Comparison of ENCODE assay signal across 8 cellular contexts in genomic region chr5:160466889-160467554, GRCh38. TPM values are rescaled to one million over a fixed set of nuclear protein-coding genes. Genes with fewer than 3 reads are reported as not detected.
DNase-seq lines count a peak whose midpoint lies in the region; ATAC-seq and TF ChIP-seq lines count a peak whose summit lies in the region.
"Had no signal": no experiment of that assay in that cellular context is flagged by ENCODE, and none has a peak within 500 bp of the region (broad histone marks: within the 10 kb centered on the region; RNA-seq: fewer than 3 reads in every experiment).

No MANE protein-coding gene starts in this region.

- H3K4me1 Mint-ChIP-seq in effector memory CD8-positive, alpha-beta T cell (ENCODE audit: low read depth in 2 of 2), result peaks cover 34 to 46% of the 10 kb centered on the region in 2 donors

- TF ChIP-seq POLR2A in NB4 (IDR thresholded peaks at IDR 0.05; ENCODE audit: extremely low read depth, insufficient read length), result no peak

- H3K9me3 Mint-ChIP-seq in effector memory CD8-positive, alpha-beta T cell, result no peaks in the 10 kb centered on the region

- no peaks in the 10 kb centered on the region for H3K27me3 Mint-ChIP-seq in effector memory CD8-positive, alpha-beta T cell

- peak overlapping the region; percentile 43 for H3K27ac ChIP-seq in skeletal muscle tissue (ENCODE audit: low read depth, low read length)

- peak overlapping the region; percentile 87 to 92 for H3K4me3 Mint-ChIP-seq in effector memory CD8-positive, alpha-beta T cell

- TF ChIP-seq CTCF in NB4 (IDR thresholded peaks at IDR 0.05; ENCODE audit: low read depth, low read length), result no peak

- H3K36me3 Mint-ChIP-seq in effector memory CD8-positive, alpha-beta T cell (ENCODE audit: insufficient read depth), result peaks cover 19% of the 10 kb centered on the region

- H3K27ac Mint-ChIP-seq in effector memory CD8-positive, alpha-beta T cell, result peak overlapping the region; percentile 93 to 99

- peak overlapping the region; percentile 4 for H3K4me3 ChIP-seq in NB4 (ENCODE audit: low read depth, low read length)
- peak overlapping the region in 1 of 3 donors; percentile 57 for H3K4me3 ChIP-seq in skeletal muscle tissue (ENCODE audit: low read length in 3 of 3)
- no peak overlapping the region for H3K4me3 ChIP-seq in H7 (ENCODE audit: insufficient read depth, low read depth, low read length)

- ATAC-seq in GM19452 (IDR thresholded peaks at IDR 0.05; ENCODE audit: unreplicated experiment), result peak; percentile 2
- no peak for ATAC-seq in effector memory CD8-positive, alpha-beta T cell (replicated peaks)
- no peak for ATAC-seq in GM21825 (IDR thresholded peaks at IDR 0.05; ENCODE audit: unreplicated experiment)

- DNase-seq in NB4 (ENCODE audit: low read depth) (peak; percentile 19), H7 (no peak), NCI-H146 treated with DMSO at 0.1 percent for 48 hours (lab: John Stamatoyannopoulos, UW; ENCODE audit: unreplicated experiment) (no peak)
- DNase-seq in effector memory CD8-positive, alpha-beta T cell, result no peak
- DNase-seq: NCI-H187 had no signal

- H3K27me3 ChIP-seq in skeletal muscle tissue (ENCODE audit: control insufficient read depth in 3 of 3, insufficient read depth in 3 of 3, low read length in 3 of 3) (no peaks in the 10 kb centered on the region), H7 (ENCODE audit: control insufficient read depth, insufficient read depth, low read length) (no peaks in the 10 kb centered on the region; the same call in 1 of the 2 replicates)

- no peaks in the 10 kb centered on the region for H3K36me3 ChIP-seq in skeletal muscle tissue (ENCODE audit: control insufficient read depth in 3 of 3, insufficient read depth in 3 of 3, low read length in 3 of 3)
- no peaks in the 10 kb centered on the region for H3K36me3 ChIP-seq in H7 (replicated peaks; ENCODE audit: control insufficient read depth, insufficient read depth, low read length)

- H3K4me1 ChIP-seq in skeletal muscle tissue (ENCODE audit: control insufficient read depth in 3 of 3, insufficient read depth in 3 of 3, low read length in 3 of 3), result peaks cover 6 to 10% (median 9%) of the 10 kb centered on the region in 3 donors

- no peaks in the 10 kb centered on the region for H3K9me3 ChIP-seq in skeletal muscle tissue (ENCODE audit: control insufficient read depth in 3 of 3, low read length in 3 of 3)

- no peak overlapping the region for H3K9ac ChIP-seq in skeletal muscle tissue (ENCODE audit: low read depth in 1 of 3, low read length in 3 of 3)

RNA-seq across cellular contexts. Expression of gene PTTG1, which starts 45.4 kb away (rescaled TPM):
- total RNA-seq in skeletal muscle tissue, result 17.2 TPM
- total RNA-seq in H7 (2014; rRNA removed; shearing (Covaris generic)), result 372 and 415 TPM in 2 replicates

RNA-seq across cellular contexts. Expression of gene SLU7, which starts 48.1 kb away (rescaled TPM):
- total RNA-seq in skeletal muscle tissue, result 16.2 TPM
- 19.8 and 22.3 TPM in 2 replicates for total RNA-seq in H7 (2014; rRNA removed; shearing (Covaris generic))

Comparison
In these comparisons a context has a peak if more than half of its experiments do, and no peak if none do; other contexts are left out.
1. RNA of gene PTTG1, which starts 45.4 kb away (total RNA-seq): 372 to 415 TPM in H7; 17.2 TPM in skeletal muscle tissue (single experiment); every median in the first group is over 10 times any median in the second.